ENCODE assay signal across 1 cellular context in the genomic region with DNA sequence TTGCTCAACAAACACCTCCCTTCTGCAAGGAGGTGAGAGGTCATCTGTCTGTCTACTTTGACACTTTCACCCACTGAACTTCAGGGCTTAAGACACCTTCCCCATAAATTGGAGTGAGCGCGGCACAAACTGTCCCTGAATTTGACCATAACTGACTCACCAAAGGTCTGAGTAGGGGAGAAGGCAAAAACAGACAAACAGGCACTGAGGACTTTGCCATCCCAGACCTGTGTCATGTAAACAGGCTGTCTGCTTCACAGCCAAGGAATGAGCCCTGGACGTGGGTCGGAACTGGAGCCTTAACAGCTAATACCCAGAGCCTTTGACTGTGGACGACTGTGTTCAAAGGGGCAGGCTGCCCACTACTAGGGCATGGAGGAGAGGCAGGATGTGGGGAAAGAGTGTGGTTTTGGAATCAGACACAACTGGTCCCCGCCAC.
TF ChIP-seq lines count a peak whose summit lies in the region.

No MANE protein-coding gene starts in this region.

TF ChIP-seq in GM23338, 12 proteins besides CTCF, POLR2A, EP300 and RAD21 (continued from another document):
- TF ChIP-seq, protein P1, sequence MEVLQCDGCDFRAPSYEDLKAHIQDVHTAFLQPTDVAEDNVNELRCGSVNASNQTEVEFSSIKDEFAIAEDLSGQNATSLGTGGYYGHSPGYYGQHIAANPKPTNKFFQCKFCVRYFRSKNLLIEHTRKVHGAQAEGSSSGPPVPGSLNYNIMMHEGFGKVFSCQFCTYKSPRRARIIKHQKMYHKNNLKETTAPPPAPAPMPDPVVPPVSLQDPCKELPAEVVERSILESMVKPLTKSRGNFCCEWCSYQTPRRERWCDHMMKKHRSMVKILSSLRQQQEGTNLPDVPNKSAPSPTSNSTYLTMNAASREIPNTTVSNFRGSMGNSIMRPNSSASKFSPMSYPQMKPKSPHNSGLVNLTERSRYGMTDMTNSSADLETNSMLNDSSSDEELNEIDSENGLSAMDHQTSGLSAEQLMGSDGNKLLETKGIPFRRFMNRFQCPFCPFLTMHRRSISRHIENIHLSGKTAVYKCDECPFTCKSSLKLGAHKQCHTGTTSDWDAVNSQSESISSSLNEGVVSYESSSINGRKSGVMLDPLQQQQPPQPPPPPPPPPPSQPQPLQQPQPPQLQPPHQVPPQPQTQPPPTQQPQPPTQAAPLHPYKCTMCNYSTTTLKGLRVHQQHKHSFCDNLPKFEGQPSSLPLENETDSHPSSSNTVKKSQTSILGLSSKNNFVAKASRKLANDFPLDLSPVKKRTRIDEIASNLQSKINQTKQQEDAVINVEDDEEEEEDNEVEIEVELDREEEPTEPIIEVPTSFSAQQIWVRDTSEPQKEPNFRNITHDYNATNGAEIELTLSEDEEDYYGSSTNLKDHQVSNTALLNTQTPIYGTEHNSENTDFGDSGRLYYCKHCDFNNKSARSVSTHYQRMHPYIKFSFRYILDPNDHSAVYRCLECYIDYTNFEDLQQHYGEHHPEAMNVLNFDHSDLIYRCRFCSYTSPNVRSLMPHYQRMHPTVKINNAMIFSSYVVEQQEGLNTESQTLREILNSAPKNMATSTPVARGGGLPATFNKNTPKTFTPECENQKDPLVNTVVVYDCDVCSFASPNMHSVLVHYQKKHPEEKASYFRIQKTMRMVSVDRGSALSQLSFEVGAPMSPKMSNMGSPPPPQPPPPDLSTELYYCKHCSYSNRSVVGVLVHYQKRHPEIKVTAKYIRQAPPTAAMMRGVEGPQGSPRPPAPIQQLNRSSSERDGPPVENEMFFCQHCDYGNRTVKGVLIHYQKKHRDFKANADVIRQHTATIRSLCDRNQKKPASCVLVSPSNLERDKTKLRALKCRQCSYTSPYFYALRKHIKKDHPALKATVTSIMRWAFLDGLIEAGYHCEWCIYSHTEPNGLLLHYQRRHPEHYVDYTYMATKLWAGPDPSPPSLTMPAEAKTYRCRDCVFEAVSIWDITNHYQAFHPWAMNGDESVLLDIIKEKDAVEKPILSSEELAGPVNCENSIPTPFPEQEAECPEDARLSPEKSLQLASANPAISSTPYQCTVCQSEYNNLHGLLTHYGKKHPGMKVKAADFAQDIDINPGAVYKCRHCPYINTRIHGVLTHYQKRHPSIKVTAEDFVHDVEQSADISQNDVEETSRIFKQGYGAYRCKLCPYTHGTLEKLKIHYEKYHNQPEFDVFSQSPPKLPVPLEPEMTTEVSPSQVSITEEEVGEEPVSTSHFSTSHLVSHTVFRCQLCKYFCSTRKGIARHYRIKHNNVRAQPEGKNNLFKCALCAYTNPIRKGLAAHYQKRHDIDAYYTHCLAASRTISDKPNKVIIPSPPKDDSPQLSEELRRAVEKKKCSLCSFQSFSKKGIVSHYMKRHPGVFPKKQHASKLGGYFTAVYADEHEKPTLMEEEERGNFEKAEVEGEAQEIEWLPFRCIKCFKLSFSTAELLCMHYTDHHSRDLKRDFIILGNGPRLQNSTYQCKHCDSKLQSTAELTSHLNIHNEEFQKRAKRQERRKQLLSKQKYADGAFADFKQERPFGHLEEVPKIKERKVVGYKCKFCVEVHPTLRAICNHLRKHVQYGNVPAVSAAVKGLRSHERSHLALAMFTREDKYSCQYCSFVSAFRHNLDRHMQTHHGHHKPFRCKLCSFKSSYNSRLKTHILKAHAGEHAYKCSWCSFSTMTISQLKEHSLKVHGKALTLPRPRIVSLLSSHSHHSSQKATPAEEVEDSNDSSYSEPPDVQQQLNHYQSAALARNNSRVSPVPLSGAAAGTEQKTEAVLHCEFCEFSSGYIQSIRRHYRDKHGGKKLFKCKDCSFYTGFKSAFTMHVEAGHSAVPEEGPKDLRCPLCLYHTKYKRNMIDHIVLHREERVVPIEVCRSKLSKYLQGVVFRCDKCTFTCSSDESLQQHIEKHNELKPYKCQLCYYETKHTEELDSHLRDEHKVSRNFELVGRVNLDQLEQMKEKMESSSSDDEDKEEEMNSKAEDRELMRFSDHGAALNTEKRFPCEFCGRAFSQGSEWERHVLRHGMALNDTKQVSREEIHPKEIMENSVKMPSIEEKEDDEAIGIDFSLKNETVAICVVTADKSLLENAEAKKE (CRISPR knock-in tag; IDR thresholded peaks at IDR 0.05): no peak
- TF ChIP-seq, protein P2, sequence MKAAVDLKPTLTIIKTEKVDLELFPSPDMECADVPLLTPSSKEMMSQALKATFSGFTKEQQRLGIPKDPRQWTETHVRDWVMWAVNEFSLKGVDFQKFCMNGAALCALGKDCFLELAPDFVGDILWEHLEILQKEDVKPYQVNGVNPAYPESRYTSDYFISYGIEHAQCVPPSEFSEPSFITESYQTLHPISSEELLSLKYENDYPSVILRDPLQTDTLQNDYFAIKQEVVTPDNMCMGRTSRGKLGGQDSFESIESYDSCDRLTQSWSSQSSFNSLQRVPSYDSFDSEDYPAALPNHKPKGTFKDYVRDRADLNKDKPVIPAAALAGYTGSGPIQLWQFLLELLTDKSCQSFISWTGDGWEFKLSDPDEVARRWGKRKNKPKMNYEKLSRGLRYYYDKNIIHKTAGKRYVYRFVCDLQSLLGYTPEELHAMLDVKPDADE (IDR thresholded peaks at IDR 0.05): no peak
